Comparison of ENCODE assay signal across 8 cellular contexts in genomic region chr7:70693690-70694356, GRCh38.
DNase-seq lines count a peak whose midpoint lies in the region; ATAC-seq and TF ChIP-seq lines count a peak whose summit lies in the region.

No MANE protein-coding gene starts in this region.

- H3F3A ChIP-seq in neural progenitor cell (ENCODE audit: low read depth), result peaks cover 33% of the 10 kb centered on the region

- no peaks in the 10 kb centered on the region for H3K36me3 ChIP-seq in A673 (ENCODE audit: insufficient read depth, low read length, poor library complexity, severe bottlenecking)
- H3K36me3 ChIP-seq in neural progenitor cell, result peaks cover 2% of the 10 kb centered on the region

- H3K4me2 ChIP-seq in neural progenitor cell, result peak overlapping the region; percentile 88

- no peak overlapping the region for H3K27ac ChIP-seq in A673 (ENCODE audit: low read depth, low read length, poor library complexity, severe bottlenecking)
- H3K27ac ChIP-seq in neural progenitor cell, result peak overlapping the region; percentile 78

- peaks cover 22% of the 10 kb centered on the region for H3K4me1 ChIP-seq in A673 (ENCODE audit: insufficient read depth, low read length, poor library complexity, severe bottlenecking)
- H3K4me1 ChIP-seq in neural progenitor cell, result peaks cover 35% of the 10 kb centered on the region

- H3K36me3 Mint-ChIP-seq in activated T-cell treated with anti-CD3 and anti-CD28 coated beads, Interleukin-2, amount 50 U/mL, for 72 hours (ENCODE audit: insufficient read depth in 2 of 2), result no peaks in the 10 kb centered on the region
- H3K36me3 Mint-ChIP-seq in neural progenitor cell (peaks cover 2% of the 10 kb centered on the region), type B pancreatic cell (peaks cover 7% of the 10 kb centered on the region)

- H3K4me3 ChIP-seq in A673 (ENCODE audit: low read depth, low read length, poor library complexity, severe bottlenecking), result peak overlapping the region; percentile 82
- peak overlapping the region; percentile 77 for H3K4me3 ChIP-seq in fibroblast of the aortic adventitia (ENCODE audit: low read depth, low read length)
- H3K4me3 ChIP-seq in neural progenitor cell, result peak overlapping the region; percentile 97

- CTCF ChIA-PET in A673 (lab: Charles Lee), result no interaction called here

- H3K9ac ChIP-seq in neural progenitor cell, result peak overlapping the region; percentile 44

- DNase-seq in A673 (ENCODE audit: low spot score) (peak; percentile 73), NCI-H69 (lab: John Stamatoyannopoulos, UW) (peak; percentile 97), fibroblast of the aortic adventitia (ENCODE audit: low read depth) (peak; percentile 36), neural progenitor cell (ENCODE audit: low spot score) (peak; percentile 91), type B pancreatic cell (ENCODE audit: extremely low spot score, unreplicated experiment) (peak; percentile 79)
- DNase-seq in activated T-cell treated with anti-CD3 and anti-CD28 coated beads, Interleukin-2, amount 50 U/mL, for 72 hours, result peak; percentile 41 to 43

- no peak overlapping the region for H3K27ac Mint-ChIP-seq in activated T-cell treated with anti-CD3 and anti-CD28 coated beads, Interleukin-2, amount 50 U/mL, for 72 hours
- H3K27ac Mint-ChIP-seq in neural progenitor cell, result peak overlapping the region; percentile 84
- peak overlapping the region; percentile 87 for H3K27ac Mint-ChIP-seq in type B pancreatic cell

- peaks cover 34% of the 10 kb centered on the region for H4K20me1 ChIP-seq in neural progenitor cell (ENCODE audit: low read depth)

- H3K4me3 Mint-ChIP-seq in activated T-cell treated with anti-CD3 and anti-CD28 coated beads, Interleukin-2, amount 50 U/mL, for 72 hours, result peak overlapping the region; percentile 57 to 73
- H3K4me3 Mint-ChIP-seq in neural progenitor cell (peak overlapping the region; percentile 90), type B pancreatic cell (peak overlapping the region; percentile 92)

- BruUV-seq in A673 (replicated peaks; lab: Mats Ljungman, UMichigan), result no TSS peak

- peaks cover 58% of the 10 kb centered on the region for H3K79me2 ChIP-seq in neural progenitor cell (ENCODE audit: low read depth)

- H3K9me3 Mint-ChIP-seq in activated T-cell treated with anti-CD3 and anti-CD28 coated beads, Interleukin-2, amount 50 U/mL, for 72 hours, result no peaks in the 10 kb centered on the region
- no peaks in the 10 kb centered on the region for H3K9me3 Mint-ChIP-seq in neural progenitor cell
- no peaks in the 10 kb centered on the region for H3K9me3 Mint-ChIP-seq in type B pancreatic cell

- H3K27me3 ChIP-seq in A673 (replicated peaks; ENCODE audit: insufficient read depth, low read depth, low read length, poor library complexity) (peaks cover 19% of the 10 kb centered on the region), neural progenitor cell (peaks cover 13% of the 10 kb centered on the region)

- peaks cover 59% of the 10 kb centered on the region for H3K27me3 Mint-ChIP-seq in activated T-cell treated with anti-CD3 and anti-CD28 coated beads, Interleukin-2, amount 50 U/mL, for 72 hours (ENCODE audit: low read depth)
- peaks cover 21% of the 10 kb centered on the region for H3K27me3 Mint-ChIP-seq in neural progenitor cell (ENCODE audit: insufficient read depth, low read depth)
- H3K27me3 Mint-ChIP-seq in type B pancreatic cell, result peaks cover 19% of the 10 kb centered on the region

- POLR2A ChIA-PET in A673 (lab: Charles Lee; ENCODE audit: low non-redundant PET), result interaction anchor here (0.6 to 0.8 kb wide), 2 partner anchors 621 to 705 kb away, joined by 11 to 17 read pairs; no protein-coding TSS in a partner anchor

- no peak for TF ChIP-seq CTCF in A673 (conservative IDR thresholded peaks at IDR 0.05; ENCODE audit: low read depth, low read length)
- TF ChIP-seq CTCF in fibroblast of the aortic adventitia (IDR thresholded peaks at IDR 0.05; ENCODE audit: insufficient read depth, low read length), result peak; percentile 41
- TF ChIP-seq CTCF in neural progenitor cell (IDR thresholded peaks at IDR 0.05), result peak; percentile 39
- TF ChIP-seq CTCF in type B pancreatic cell (conservative IDR thresholded peaks at IDR 0.05), result peak; percentile 71

- peaks cover 12% of the 10 kb centered on the region for H3K4me1 Mint-ChIP-seq in activated T-cell treated with anti-CD3 and anti-CD28 coated beads, Interleukin-2, amount 50 U/mL, for 72 hours (ENCODE audit: low read depth)
- H3K4me1 Mint-ChIP-seq in neural progenitor cell (peaks cover 11% of the 10 kb centered on the region), type B pancreatic cell (ENCODE audit: unreplicated experiment) (peaks cover 34% of the 10 kb centered on the region)

- peak; percentile 55 for ATAC-seq in GM18519 (IDR thresholded peaks at IDR 0.05; ENCODE audit: low FRiP score, unreplicated experiment)
- peak; percentile 55 for ATAC-seq in HG03139 (IDR thresholded peaks at IDR 0.05; ENCODE audit: unreplicated experiment)
- peak; percentile 75 to 77 for ATAC-seq in activated T-cell treated with anti-CD3 and anti-CD28 coated beads, Interleukin-2, amount 50 U/mL, for 72 hours (replicated peaks in 1 of 2)

- H2AFZ ChIP-seq in neural progenitor cell (replicated peaks), result peak overlapping the region; percentile 68

- intact Hi-C loops in A673 (cut with micrococcal nuclease; ENCODE audit: unreplicated experiment), result loop anchor here (10.0 kb wide), 1 partner anchor 179 kb away; no protein-coding TSS in a partner anchor

- no peaks in the 10 kb centered on the region for H3K9me3 ChIP-seq in A673 (ENCODE audit: low read depth, low read length, poor library complexity, severe bottlenecking)
- H3K9me3 ChIP-seq in neural progenitor cell (ENCODE audit: low read depth), result no peaks in the 10 kb centered on the region

Comparison
In these comparisons a context has a peak if more than half of its experiments do, and no peak if none do; other contexts are left out.
1. DNase-seq: peak in every context shown above with its lines; median percentile 97 in NCI-H69; 91 in neural progenitor cell; 79 in type B pancreatic cell; 73 in A673; 42 in activated T-cell treated with anti-CD3 and anti-CD28 coated beads, Interleukin-2, amount 50 U/mL, for 72 hours; 36 in fibroblast of the aortic adventitia.